In genomic region chr13:38888309-38888708, GRCh38 we compare ENCODE assay signal across 15 cellular contexts.
A peak's percentile ranks its signal among the peaks of the same experiment; 100 is the strongest.
DNase-seq lines count a peak whose midpoint lies in the region; ATAC-seq and TF ChIP-seq lines count a peak whose summit lies in the region.
"Had no signal": no experiment of that assay in that cellular context is flagged by ENCODE, and none has a peak within 500 bp of the region (broad histone marks: within the 10 kb centered on the region; RNA-seq: fewer than 3 reads in every experiment).

No MANE protein-coding gene starts in this region.

- H3K4me1 Mint-ChIP-seq in Caco-2 (ENCODE audit: low read depth, unreplicated experiment), result peaks cover 23% of the 10 kb centered on the region
- H3K4me1 Mint-ChIP-seq in activated T-helper 2 cell treated with anti-CD3 and anti-CD28 coated beads, Interferon-gamma antibody, Interleukin-2, Interleukin-4, amounts not matched to agents 10 μg/mL and 5 μg/mL and 100 μg/mL, durations not matched to agents 14 hours and 24 hours and 36 hours (ENCODE audit: low read depth), result peaks cover 5% of the 10 kb centered on the region
- H3K4me1 Mint-ChIP-seq in CD8-positive, alpha-beta memory T cell, result no peaks in the 10 kb centered on the region
- no peaks in the 10 kb centered on the region for H3K4me1 Mint-ChIP-seq in activated naive CD4-positive, alpha-beta T cell treated with anti-CD3 and anti-CD28 coated beads, Interleukin-2, amount 10 ng/mL, durations not matched to agents 7 days and 5 days
- H3K4me1 Mint-ChIP-seq: immature natural killer cell had no signal

- H3K4me3 Mint-ChIP-seq in Caco-2 (ENCODE audit: unreplicated experiment), result no peak overlapping the region
- no peak overlapping the region for H3K4me3 Mint-ChIP-seq in activated T-helper 2 cell treated with anti-CD3 and anti-CD28 coated beads, Interferon-gamma antibody, Interleukin-2, Interleukin-4, amounts not matched to agents 10 μg/mL and 5 μg/mL and 100 μg/mL, durations not matched to agents 14 hours and 24 hours and 36 hours (ENCODE audit: low read depth)
- no peak overlapping the region for H3K4me3 Mint-ChIP-seq in CD8-positive, alpha-beta memory T cell
- H3K4me3 Mint-ChIP-seq in activated naive CD4-positive, alpha-beta T cell treated with anti-CD3 and anti-CD28 coated beads, Interleukin-2, amount 10 ng/mL, durations not matched to agents 7 days and 5 days, result no peak overlapping the region
- H3K4me3 Mint-ChIP-seq: immature natural killer cell had no signal

- DNase-seq in Caco-2 (no peak), iris pigment epithelial cell (ENCODE audit: low read depth) (peak; percentile 46), T1000 (lab: John Stamatoyannopoulos, UW) (no peak), WERI-Rb-1 (no peak)
- no peak for DNase-seq in activated T-helper 2 cell treated with anti-CD3 and anti-CD28 coated beads, Interferon-gamma antibody, Interleukin-2, Interleukin-4, amounts not matched to agents 10 μg/mL and 5 μg/mL and 100 μg/mL, durations not matched to agents 14 hours and 24 hours and 36 hours (ENCODE audit: low spot score)
- no peak for DNase-seq in CD8-positive, alpha-beta memory T cell
- no peak for DNase-seq in activated naive CD4-positive, alpha-beta T cell treated with anti-CD3 and anti-CD28 coated beads, Interleukin-2, amount 10 ng/mL, durations not matched to agents 7 days and 5 days
- DNase-seq: DMS153; immature natural killer cell; NCI-H2107; NK-92 treated with Interleukin-12 subunit alpha and Interleukin-12 subunit beta, amount 100 ng/mL, for 24 hours; posterior cingulate gyrus; upper lobe of left lung had no signal

- H3K27ac ChIP-seq in CD8-positive, alpha-beta memory T cell (ENCODE audit: low read depth, low read length), result no peak overlapping the region
- no peak overlapping the region for H3K27ac ChIP-seq in WERI-Rb-1
- H3K27ac ChIP-seq: upper lobe of left lung had no signal

- peak overlapping the region; percentile 5 for H3K27ac Mint-ChIP-seq in Caco-2 (ENCODE audit: unreplicated experiment)
- peak overlapping the region; percentile 14 for H3K27ac Mint-ChIP-seq in activated T-helper 2 cell treated with anti-CD3 and anti-CD28 coated beads, Interferon-gamma antibody, Interleukin-2, Interleukin-4, amounts not matched to agents 10 μg/mL and 5 μg/mL and 100 μg/mL, durations not matched to agents 14 hours and 24 hours and 36 hours
- no peak overlapping the region for H3K27ac Mint-ChIP-seq in CD8-positive, alpha-beta memory T cell
- H3K27ac Mint-ChIP-seq in activated naive CD4-positive, alpha-beta T cell treated with anti-CD3 and anti-CD28 coated beads, Interleukin-2, amount 10 ng/mL, durations not matched to agents 7 days and 5 days, result no peak overlapping the region
- H3K27ac Mint-ChIP-seq: immature natural killer cell had no signal

- H3K27me3 Mint-ChIP-seq in Caco-2 (ENCODE audit: insufficient read depth, unreplicated experiment), result no peaks in the 10 kb centered on the region
- H3K27me3 Mint-ChIP-seq in activated T-helper 2 cell treated with anti-CD3 and anti-CD28 coated beads, Interferon-gamma antibody, Interleukin-2, Interleukin-4, amounts not matched to agents 10 μg/mL and 5 μg/mL and 100 μg/mL, durations not matched to agents 14 hours and 24 hours and 36 hours (ENCODE audit: low read depth), result peaks cover 7% of the 10 kb centered on the region
- H3K27me3 Mint-ChIP-seq in CD8-positive, alpha-beta memory T cell, result peaks cover 0 to 30% of the 10 kb centered on the region in 2 donors
- no peaks in the 10 kb centered on the region for H3K27me3 Mint-ChIP-seq in activated naive CD4-positive, alpha-beta T cell treated with anti-CD3 and anti-CD28 coated beads, Interleukin-2, amount 10 ng/mL, durations not matched to agents 7 days and 5 days

- H3K4me3 ChIP-seq in Caco-2 (ENCODE audit: low read depth, low read length) (no peak overlapping the region), WERI-Rb-1 (ENCODE audit: low read depth, low read length) (no peak overlapping the region)
- no peak overlapping the region for H3K4me3 ChIP-seq in CD8-positive, alpha-beta memory T cell (ENCODE audit: low read length)
- H3K4me3 ChIP-seq: GM12878, upper lobe of left lung had no signal

- ATAC-seq in HG02798 (IDR thresholded peaks at IDR 0.05; ENCODE audit: poor library complexity, unreplicated experiment), result peak; percentile 53
- ATAC-seq: GM12878 had no signal

- TF ChIP-seq CTCF in Caco-2 (IDR thresholded peaks at IDR 0.05; ENCODE audit: insufficient read depth in 1 of 2, low read depth in 1 of 2, low read length in 1 of 2, severe bottlenecking in 1 of 2, unreplicated experiment in 1 of 2), result no peak
- no peak for TF ChIP-seq CTCF in WERI-Rb-1 (IDR thresholded peaks at IDR 0.05; ENCODE audit: low read depth, low read length)

- CTCF ChIA-PET in Caco-2 (lab: Charles Lee), result no interaction called here
- CTCF ChIA-PET in CD8-positive, alpha-beta memory T cell (lab: Charles Lee), result no interaction called here
- CTCF ChIA-PET in activated naive CD4-positive, alpha-beta T cell treated with anti-CD3 and anti-CD28 coated beads, Interleukin-2, amount 10 ng/mL, durations not matched to agents 7 days and 5 days (lab: Charles Lee), result no interaction called here

- no peaks in the 10 kb centered on the region for H3K4me1 ChIP-seq in Caco-2
- no peaks in the 10 kb centered on the region for H3K4me1 ChIP-seq in CD8-positive, alpha-beta memory T cell (ENCODE audit: insufficient read depth, low read length)
- H3K4me1 ChIP-seq: upper lobe of left lung had no signal

- intact Hi-C loops in Caco-2 (cut with micrococcal nuclease; ENCODE audit: unreplicated experiment), result no loop called here
- intact Hi-C loops in activated T-helper 2 cell treated with anti-CD3 and anti-CD28 coated beads, Interferon-gamma antibody, Interleukin-2, Interleukin-4, amounts not matched to agents 10 μg/mL and 5 μg/mL and 100 μg/mL, durations not matched to agents 14 hours and 24 hours and 36 hours (cut with micrococcal nuclease), result no loop called here

- peaks cover 18% of the 10 kb centered on the region for H3K36me3 Mint-ChIP-seq in Caco-2 (ENCODE audit: insufficient read depth, unreplicated experiment)
- no peaks in the 10 kb centered on the region for H3K36me3 Mint-ChIP-seq in activated T-helper 2 cell treated with anti-CD3 and anti-CD28 coated beads, Interferon-gamma antibody, Interleukin-2, Interleukin-4, amounts not matched to agents 10 μg/mL and 5 μg/mL and 100 μg/mL, durations not matched to agents 14 hours and 24 hours and 36 hours (ENCODE audit: low read depth)
- H3K36me3 Mint-ChIP-seq in CD8-positive, alpha-beta memory T cell, result no peaks in the 10 kb centered on the region
- no peaks in the 10 kb centered on the region for H3K36me3 Mint-ChIP-seq in activated naive CD4-positive, alpha-beta T cell treated with anti-CD3 and anti-CD28 coated beads, Interleukin-2, amount 10 ng/mL, durations not matched to agents 7 days and 5 days
- H3K36me3 Mint-ChIP-seq: immature natural killer cell had no signal

- BruUV-seq in Caco-2 (replicated peaks; lab: Mats Ljungman, UMichigan), result no TSS peak

- H3K36me3 ChIP-seq in Caco-2 (ENCODE audit: control insufficient read depth, insufficient read depth, low read length), result no peaks in the 10 kb centered on the region
- H3K36me3 ChIP-seq in CD8-positive, alpha-beta memory T cell (ENCODE audit: insufficient read depth, low read length), result no peaks in the 10 kb centered on the region
- H3K36me3 ChIP-seq in WERI-Rb-1, result no peaks in the 10 kb centered on the region
- H3K36me3 ChIP-seq: upper lobe of left lung had no signal

- no peaks in the 10 kb centered on the region for H3K27me3 ChIP-seq in Caco-2 (replicated peaks; ENCODE audit: control insufficient read depth, insufficient read depth, low read length)
- no peaks in the 10 kb centered on the region for H3K27me3 ChIP-seq in CD8-positive, alpha-beta memory T cell (ENCODE audit: insufficient read depth, low read length, poor library complexity, severe bottlenecking)
- no peaks in the 10 kb centered on the region for H3K27me3 ChIP-seq in WERI-Rb-1 (ENCODE audit: insufficient read depth, low read depth, severe bottlenecking)
- H3K27me3 ChIP-seq: upper lobe of left lung had no signal

- H3K9me3 ChIP-seq in Caco-2 (no peaks in the 10 kb centered on the region), WERI-Rb-1 (ENCODE audit: severe bottlenecking) (no peaks in the 10 kb centered on the region)
- no peaks in the 10 kb centered on the region for H3K9me3 ChIP-seq in CD8-positive, alpha-beta memory T cell (ENCODE audit: low read length)
- H3K9me3 ChIP-seq: upper lobe of left lung had no signal

- H3K9me3 Mint-ChIP-seq in Caco-2 (ENCODE audit: unreplicated experiment), result peaks cover 9% of the 10 kb centered on the region
- no peaks in the 10 kb centered on the region for H3K9me3 Mint-ChIP-seq in activated T-helper 2 cell treated with anti-CD3 and anti-CD28 coated beads, Interferon-gamma antibody, Interleukin-2, Interleukin-4, amounts not matched to agents 10 μg/mL and 5 μg/mL and 100 μg/mL, durations not matched to agents 14 hours and 24 hours and 36 hours
- no peaks in the 10 kb centered on the region for H3K9me3 Mint-ChIP-seq in CD8-positive, alpha-beta memory T cell
- no peaks in the 10 kb centered on the region for H3K9me3 Mint-ChIP-seq in activated naive CD4-positive, alpha-beta T cell treated with anti-CD3 and anti-CD28 coated beads, Interleukin-2, amount 10 ng/mL, durations not matched to agents 7 days and 5 days

- POLR2A ChIA-PET in Caco-2 (lab: Charles Lee), result no interaction called here
- POLR2A ChIA-PET in CD8-positive, alpha-beta memory T cell (lab: Charles Lee), result no interaction called here

Comparison
In these comparisons a context has a peak if more than half of its experiments do, and no peak if none do; other contexts are left out.
1. H3K27ac Mint-ChIP-seq: peak in Caco-2 (single experiment) and activated T-helper 2 cell treated with anti-CD3 and anti-CD28 coated beads, Interferon-gamma antibody, Interleukin-2, Interleukin-4, amounts not matched to agents 10 μg/mL and 5 μg/mL and 100 μg/mL, durations not matched to agents 14 hours and 24 hours and 36 hours (single experiment); none in CD8-positive, alpha-beta memory T cell (0 of 8) and activated naive CD4-positive, alpha-beta T cell treated with anti-CD3 and anti-CD28 coated beads, Interleukin-2, amount 10 ng/mL, durations not matched to agents 7 days and 5 days (single experiment).